ENCODE assay signal across 28 cellular contexts in the genomic region with DNA sequence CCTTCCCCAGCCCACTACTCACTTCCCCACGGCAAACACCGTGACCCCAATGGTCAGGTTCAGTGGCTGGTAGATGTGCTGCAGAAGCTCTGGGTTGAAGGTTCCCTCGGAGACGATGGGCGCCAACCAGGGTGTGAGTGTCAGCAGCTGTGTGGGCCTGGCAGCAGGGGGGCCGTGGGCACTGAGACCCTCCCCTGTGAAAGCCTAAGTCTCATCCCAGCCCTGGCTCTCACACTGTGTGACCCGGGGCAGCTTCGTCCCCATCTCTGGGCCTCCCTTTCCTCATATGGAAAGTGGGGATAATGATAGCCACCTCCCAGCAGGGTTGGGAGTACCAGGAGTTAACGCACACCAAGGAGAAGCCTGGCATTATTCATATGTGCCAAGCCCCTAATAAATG. TPM values are rescaled to one million over a fixed set of nuclear protein-coding genes. Genes with fewer than 3 reads are reported as not detected.
"Had no signal": no experiment of that assay in that cellular context is flagged by ENCODE, and none has a peak within 500 bp of the region (broad histone marks: within the 10 kb centered on the region; RNA-seq: fewer than 3 reads in every experiment).

No MANE protein-coding gene starts in this region.

- ATAC-seq: activated T-cell treated with anti-CD3 and anti-CD28 coated beads, Interleukin-2, amount 50 U/mL, for 72 hours; gastrocnemius medialis; naive thymus-derived CD4-positive, alpha-beta T cell; right lobe of liver; T-helper 17 cell had no signal

- H3K9me3 Mint-ChIP-seq: activated CD4-positive, alpha-beta memory T cell treated with anti-CD3 and anti-CD28 coated beads for 36 hours; activated naive CD4-positive, alpha-beta T cell treated with anti-CD3 and anti-CD28 coated beads, Interleukin-2, amount 50 U/mL, for 24 hours; activated T-cell treated with anti-CD3 and anti-CD28 coated beads, Interleukin-2, amount 50 U/mL, for 72 hours; naive thymus-derived CD4-positive, alpha-beta T cell; neural progenitor cell; type B pancreatic cell had no signal

- H3K9ac ChIP-seq: neural progenitor cell had no signal

- H3K27me3 Mint-ChIP-seq: activated CD4-positive, alpha-beta memory T cell treated with anti-CD3 and anti-CD28 coated beads for 36 hours; activated naive CD4-positive, alpha-beta T cell treated with anti-CD3 and anti-CD28 coated beads, Interleukin-2, amount 50 U/mL, for 24 hours; naive thymus-derived CD4-positive, alpha-beta T cell; T-helper 17 cell; type B pancreatic cell had no signal

- H3K36me3 ChIP-seq: gastrocnemius medialis, neural progenitor cell, prostate gland, right lobe of liver, SJSA1, thoracic aorta had no signal

- H3K4me2 ChIP-seq: neural progenitor cell had no signal

- H3K27me3 ChIP-seq: dorsolateral prefrontal cortex, esophagus squamous epithelium, gastrocnemius medialis, neural progenitor cell, right lobe of liver, SJSA1 had no signal

- H3K27ac Mint-ChIP-seq: activated CD4-positive, alpha-beta memory T cell treated with anti-CD3 and anti-CD28 coated beads for 36 hours; activated naive CD4-positive, alpha-beta T cell treated with anti-CD3 and anti-CD28 coated beads, Interleukin-2, amount 50 U/mL, for 24 hours; activated T-cell treated with anti-CD3 and anti-CD28 coated beads, Interleukin-2, amount 50 U/mL, for 72 hours; brain; naive thymus-derived CD4-positive, alpha-beta T cell; T-helper 17 cell; type B pancreatic cell had no signal

- H3K4me3 Mint-ChIP-seq: activated CD4-positive, alpha-beta memory T cell treated with anti-CD3 and anti-CD28 coated beads for 36 hours; activated naive CD4-positive, alpha-beta T cell treated with anti-CD3 and anti-CD28 coated beads, Interleukin-2, amount 50 U/mL, for 24 hours; activated T-cell treated with anti-CD3 and anti-CD28 coated beads, Interleukin-2, amount 50 U/mL, for 72 hours; brain; naive thymus-derived CD4-positive, alpha-beta T cell; neural progenitor cell; T-helper 17 cell; type B pancreatic cell had no signal

- H3K36me3 Mint-ChIP-seq: activated CD4-positive, alpha-beta memory T cell treated with anti-CD3 and anti-CD28 coated beads for 36 hours; activated naive CD4-positive, alpha-beta T cell treated with anti-CD3 and anti-CD28 coated beads, Interleukin-2, amount 50 U/mL, for 24 hours; brain; neural progenitor cell; type B pancreatic cell had no signal

- H3K27ac ChIP-seq: dorsolateral prefrontal cortex, esophagus squamous epithelium, gastrocnemius medialis, neural progenitor cell, prostate gland, right lobe of liver, SJSA1, thoracic aorta had no signal

- H3K4me1 ChIP-seq: gastrocnemius medialis, neural progenitor cell, prostate gland, right lobe of liver, SJSA1 had no signal

- H3K4me3 ChIP-seq: dorsolateral prefrontal cortex, esophagus squamous epithelium, gastrocnemius medialis, neural progenitor cell, prostate gland, right lobe of liver, SJSA1, thoracic aorta had no signal

- DNase-seq: activated CD4-positive, alpha-beta memory T cell treated with anti-CD3 and anti-CD28 coated beads for 36 hours; activated CD4-positive, alpha-beta T cell treated with anti-CD3 and anti-CD28 coated beads for 4 hours; activated CD4-positive, CD25-positive, alpha-beta regulatory T cell; activated effector memory CD4-positive, alpha-beta T cell treated with Interleukin-2 at 50 U/mL for 16 hours; activated T-cell treated with anti-CD3 and anti-CD28 coated beads, Interleukin-2, amount 50 U/mL, for 72 hours; anterior cingulate cortex; central memory CD4-positive, alpha-beta T cell; esophagus squamous epithelium; gastrocnemius medialis; hypothalamus; naive thymus-derived CD4-positive, alpha-beta T cell; small intestine; stimulated activated CD4-positive, alpha-beta T cell treated with anti-CD3 and anti-CD28 coated beads, Interleukin-15, amount 100 ng/mL, for 24 hours; stimulated activated CD8-positive, alpha-beta memory T cell treated with anti-CD3 and anti-CD28 coated beads, Interleukin-4, amount 100 ng/mL, for 48 hours; stimulated activated naive CD4-positive, alpha-beta T cell; SW 1271; T-helper 17 cell had no signal

- H3K4me1 Mint-ChIP-seq: activated naive CD4-positive, alpha-beta T cell treated with anti-CD3 and anti-CD28 coated beads, Interleukin-2, amount 50 U/mL, for 24 hours had no signal

- H3K9me3 ChIP-seq: esophagus squamous epithelium, gastrocnemius medialis, prostate gland, right lobe of liver, SJSA1, thoracic aorta had no signal

RNA-seq across cellular contexts. Expression of a gene that starts 8.6 kb away (rescaled TPM):
- total RNA-seq: SJSA1 had no signal

RNA-seq across cellular contexts. Expression of a gene that starts 53.9 kb away (rescaled TPM):
- total RNA-seq: activated CD4-positive, alpha-beta memory T cell treated with anti-CD3 and anti-CD28 coated beads for 36 hours; activated T-cell treated with anti-CD3 and anti-CD28 coated beads, Interleukin-2, amount 50 U/mL, for 72 hours; dorsolateral prefrontal cortex; esophagus squamous epithelium; gastrocnemius medialis; lung microvascular endothelial cell; naive thymus-derived CD4-positive, alpha-beta T cell; omental fat pad; right lobe of liver; SJSA1; T-helper 17 cell; thoracic aorta had no signal
